In genomic region chr11:69986421-69987229, GRCh38 we compare ENCODE assay signal across 18 cellular contexts.
A peak's percentile ranks its signal among the peaks of the same experiment; 100 is the strongest.
DNase-seq lines count a peak whose midpoint lies in the region; ATAC-seq and TF ChIP-seq lines count a peak whose summit lies in the region.
"Had no signal": no experiment of that assay in that cellular context is flagged by ENCODE, and none has a peak within 500 bp of the region (broad histone marks: within the 10 kb centered on the region; RNA-seq: fewer than 3 reads in every experiment).

No MANE protein-coding gene starts in this region.

- no peak for TF ChIP-seq CTCF in nephron (IDR thresholded peaks at IDR 0.05; ENCODE audit: unreplicated experiment in 3 of 3)
- TF ChIP-seq CTCF in type B pancreatic cell (conservative IDR thresholded peaks at IDR 0.05) = no peak

- H3K4me3 Mint-ChIP-seq in nephron (peak overlapping the region; percentile 31 to 70 (median 65)), type B pancreatic cell (peak overlapping the region; percentile 63)
- H3K4me3 Mint-ChIP-seq: effector memory CD8-positive, alpha-beta T cell; natural killer cell treated with Interleukin-12 subunit alpha and Interleukin-12 subunit beta and Interleukin-15 and Interleukin-18, amount 100 ng/mL, for 72 hours had no signal

- DNase-seq in NT2/D1 (ENCODE audit: low read depth, low spot score) = no peak
- no peak for DNase-seq in left cardiac atrium
- DNase-seq in type B pancreatic cell (ENCODE audit: extremely low spot score, unreplicated experiment) = no peak
- no peak for DNase-seq in hypothalamus (lab: John Stamatoyannopoulos, UW)
- no peak for DNase-seq in NCI-H1694 (lab: John Stamatoyannopoulos, UW)
- DNase-seq: activated CD4-positive, CD25-positive, alpha-beta regulatory T cell; activated naive CD4-positive, alpha-beta T cell; DMS79 treated with DMSO at 0.1 percent for 48 hours; effector memory CD8-positive, alpha-beta T cell; foreskin keratinocyte; NCI-H2081; NCI-H526 treated with DMSO at 0.1 percent for 48 hours; Peyer's patch; T-helper 1 cell had no signal

- H3K9ac ChIP-seq in NT2/D1 (ENCODE audit: insufficient read length, low read depth) = peak overlapping the region; percentile 79

- ATAC-seq in left cardiac atrium (peak; percentile 23 to 34), HG02840 (IDR thresholded peaks at IDR 0.05; ENCODE audit: low FRiP score, unreplicated experiment) (no peak), GM21619 (IDR thresholded peaks at IDR 0.05; ENCODE audit: unreplicated experiment) (no peak)
- ATAC-seq: effector memory CD8-positive, alpha-beta T cell had no signal

- H3K27me3 ChIP-seq in NT2/D1 (ENCODE audit: insufficient read depth, insufficient read length) = peaks cover 50% of the 10 kb centered on the region

- intact Hi-C loops in left cardiac atrium (cut with DNase I) = no loop called here

- peaks cover 81% of the 10 kb centered on the region for H3K27me3 Mint-ChIP-seq in nephron (ENCODE audit: low read depth)
- H3K27me3 Mint-ChIP-seq in type B pancreatic cell = peaks cover 81% of the 10 kb centered on the region

- H3K9me3 ChIP-seq in NT2/D1 (ENCODE audit: insufficient read depth, low read length) = no peaks in the 10 kb centered on the region
- H3K9me3 ChIP-seq: Peyer's patch had no signal

- no peaks in the 10 kb centered on the region for H3K36me3 Mint-ChIP-seq in nephron (ENCODE audit: low read depth)
- H3K36me3 Mint-ChIP-seq in type B pancreatic cell = no peaks in the 10 kb centered on the region
- H3K36me3 Mint-ChIP-seq: natural killer cell treated with Interleukin-12 subunit alpha and Interleukin-12 subunit beta and Interleukin-15 and Interleukin-18, amount 100 ng/mL, for 72 hours had no signal

- H3K27ac Mint-ChIP-seq in nephron (peak overlapping the region in 1 of 3 experiments; percentile 33), type B pancreatic cell (no peak overlapping the region)
- H3K27ac Mint-ChIP-seq: effector memory CD8-positive, alpha-beta T cell; natural killer cell treated with Interleukin-12 subunit alpha and Interleukin-12 subunit beta and Interleukin-15 and Interleukin-18, amount 100 ng/mL, for 72 hours had no signal

- H3K4me1 Mint-ChIP-seq in nephron (peaks cover 35% of the 10 kb centered on the region), type B pancreatic cell (ENCODE audit: unreplicated experiment) (peaks cover 32% of the 10 kb centered on the region)

- H3K4me1 ChIP-seq in NT2/D1 (ENCODE audit: insufficient read depth, insufficient read length) = peaks cover 17% of the 10 kb centered on the region
- H3K4me1 ChIP-seq: foreskin keratinocyte had no signal

- no peak overlapping the region for H3K4me3 ChIP-seq in NT2/D1 (ENCODE audit: insufficient read length, low read depth)

- H3K9me3 Mint-ChIP-seq in nephron (no peaks in the 10 kb centered on the region), type B pancreatic cell (no peaks in the 10 kb centered on the region)
- H3K9me3 Mint-ChIP-seq: effector memory CD8-positive, alpha-beta T cell; natural killer cell treated with Interleukin-12 subunit alpha and Interleukin-12 subunit beta and Interleukin-15 and Interleukin-18, amount 100 ng/mL, for 72 hours had no signal

- no peaks in the 10 kb centered on the region for H3K36me3 ChIP-seq in NT2/D1 (ENCODE audit: insufficient read depth, insufficient read length, low read length)
- H3K36me3 ChIP-seq: Peyer's patch had no signal

Comparison
In these comparisons a context has a peak if more than half of its experiments do, and no peak if none do; other contexts are left out.
1. ATAC-seq: peak in left cardiac atrium (2 of 2); none in HG02840 (single experiment) and GM21619 (single experiment).